In the genomic region with DNA sequence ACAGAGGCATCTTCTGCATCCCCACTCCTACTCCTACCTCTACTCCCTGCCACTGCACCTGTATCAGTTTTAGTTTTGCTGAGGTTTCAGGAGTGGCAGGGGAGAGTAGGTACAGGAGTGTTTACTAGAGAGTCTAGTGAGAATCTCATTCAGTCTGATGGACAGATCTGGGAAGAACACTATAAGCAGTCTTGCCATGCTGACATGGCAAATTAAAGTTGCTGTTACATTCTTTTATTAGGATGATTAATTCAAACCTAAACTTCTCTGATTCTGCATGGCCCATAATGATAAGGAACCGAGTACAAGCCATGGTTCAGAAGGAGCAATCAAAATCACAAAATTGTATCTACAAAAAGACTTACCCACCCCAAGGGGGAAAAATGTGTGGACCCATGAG, we compare ENCODE assay signal across 26 cellular contexts. TPM values are rescaled to one million over a fixed set of nuclear protein-coding genes. Genes with fewer than 3 reads are reported as not detected.
"Had no signal": no experiment of that assay in that cellular context is flagged by ENCODE, and none has a peak within 500 bp of the region (broad histone marks: within the 10 kb centered on the region; RNA-seq: fewer than 3 reads in every experiment).

No MANE protein-coding gene starts in this region.

- ATAC-seq: esophagus mucosa, gastrocnemius medialis, heart right ventricle, left cardiac atrium, left lung, left ventricle myocardium superior, lower lobe of right lung, mucosa of descending colon had no signal

- H3K27ac ChIP-seq: colonic mucosa, dorsolateral prefrontal cortex, epithelial cell of prostate, esophagus squamous epithelium, gastrocnemius medialis, heart right ventricle, left lung, lower lobe of right lung had no signal

- H3K36me3 ChIP-seq: colonic mucosa, gastrocnemius medialis, left lung had no signal

- H3K9me3 ChIP-seq: colonic mucosa, esophagus squamous epithelium, gastrocnemius medialis, heart right ventricle, left lung, lower lobe of right lung, mucosa of descending colon had no signal

- H3K4me3 ChIP-seq: colonic mucosa, dorsolateral prefrontal cortex, esophagus squamous epithelium, gastrocnemius medialis, heart right ventricle, left lung, lower lobe of right lung, mucosa of descending colon had no signal

- H3K27me3 ChIP-seq: colonic mucosa, dorsolateral prefrontal cortex, esophagus squamous epithelium, gastrocnemius medialis, heart right ventricle, left lung had no signal

- H3K4me1 ChIP-seq: colonic mucosa, esophagus squamous epithelium, heart right ventricle, left lung, lower lobe of right lung had no signal

- DNase-seq: colonic mucosa; cortex of kidney; dorsolateral prefrontal cortex; effector CD4-positive, alpha-beta T cell; effector memory CD4-positive, alpha-beta T cell; erythroblast; esophagus squamous epithelium; foreskin fibroblast; foreskin melanocyte; gastrocnemius medialis; glutamatergic neuron; head of caudate nucleus; heart right ventricle; hippocampal formation; left cardiac atrium; left lung; left ventricle myocardium superior; lower lobe of right lung; mesenchymal stem cell; mucosa of descending colon; naive B cell had no signal

- FAIRE-seq: endothelial cell of umbilical vein, keratinocyte had no signal

RNA-seq across cellular contexts. Expression of gene GPR150, which starts 57.6 kb away (rescaled TPM):
- total RNA-seq: esophagus mucosa, esophagus squamous epithelium, left ventricle myocardium superior, mesothelial cell of epicardium had no signal
